In the genomic region with DNA sequence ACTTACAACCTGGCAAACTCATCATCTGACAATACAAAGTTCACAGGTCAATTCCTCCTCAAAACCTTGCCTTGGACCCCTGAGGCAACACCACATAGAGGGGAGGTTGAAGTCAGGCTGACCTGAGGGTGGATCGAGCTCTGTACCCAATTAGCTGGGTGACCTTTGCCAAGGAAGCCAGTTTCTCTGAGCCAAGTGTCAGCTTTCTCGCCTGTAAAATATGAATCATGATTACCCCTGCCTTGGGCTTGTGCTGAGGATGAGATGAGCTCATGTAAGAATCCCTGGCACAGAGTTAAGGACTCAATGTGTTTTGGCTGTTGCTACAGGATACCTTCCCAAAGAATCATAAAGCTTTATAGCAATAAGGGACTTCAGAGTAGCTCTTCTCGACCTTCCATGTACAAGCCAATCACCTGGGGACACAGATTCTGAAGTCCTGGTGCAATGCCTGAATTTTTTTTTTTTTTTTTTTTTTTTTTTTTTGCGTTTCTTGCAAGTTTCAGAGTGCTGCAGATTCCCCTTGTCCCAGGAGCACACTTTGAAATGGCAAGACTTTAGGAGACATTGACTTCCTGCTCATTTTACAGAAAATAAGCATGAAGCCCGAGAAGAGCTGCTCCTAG, we compare ENCODE assay signal across 12 cellular contexts. TPM values are rescaled to one million over a fixed set of nuclear protein-coding genes. Genes with fewer than 3 reads are reported as not detected.
DNase-seq lines count a peak whose midpoint lies in the region; ATAC-seq and TF ChIP-seq lines count a peak whose summit lies in the region.
"Had no signal": no experiment of that assay in that cellular context is flagged by ENCODE, and none has a peak within 500 bp of the region (broad histone marks: within the 10 kb centered on the region; RNA-seq: fewer than 3 reads in every experiment).

No MANE protein-coding gene starts in this region.

- no peaks in the 10 kb centered on the region for H3K79me2 ChIP-seq in hepatocyte

- H3K9me3 ChIP-seq in Panc1 (ENCODE audit: control insufficient read depth, insufficient read depth, low read depth, low read length) (no peaks in the 10 kb centered on the region), esophagus muscularis mucosa (no peaks in the 10 kb centered on the region), hepatocyte (ENCODE audit: low read depth) (no peaks in the 10 kb centered on the region)

- DNase-seq in GM03348 (ENCODE audit: low spot score) (peak; percentile 54), Panc1 (ENCODE audit: low read depth, low spot score) (no peak), esophagus muscularis mucosa (ENCODE audit: extremely low spot score) (no peak), posterior vena cava (ENCODE audit: low spot score) (peak; percentile 50), hepatocyte (ENCODE audit: low spot score) (no peak)
- no peak for DNase-seq in central memory CD4-positive, alpha-beta T cell
- DNase-seq: CD8-positive, alpha-beta memory T cell; cortex of kidney; NCI-H526 treated with DMSO at 0.1 percent for 48 hours had no signal

- intact Hi-C loops in Panc1 (cut with micrococcal nuclease; ENCODE audit: unreplicated experiment) (no loop called here), esophagus muscularis mucosa (cut with DNase I) (no loop called here), posterior vena cava (cut with DNase I) (no loop called here)

- no peak overlapping the region for H3K4me3 ChIP-seq in Panc1 (ENCODE audit: low read depth in 2 of 2, low read length in 2 of 2)
- H3K4me3 ChIP-seq in esophagus muscularis mucosa, result no peak overlapping the region
- no peak overlapping the region for H3K4me3 ChIP-seq in hepatocyte
- H3K4me3 ChIP-seq: smooth muscle cell had no signal

- H3K27ac ChIP-seq in Panc1 (ENCODE audit: low read length), result no peak overlapping the region
- peak overlapping the region; percentile 15 to 59 (median 36) for H3K27ac ChIP-seq in esophagus muscularis mucosa (replicated peaks in 1 of 4)
- no peak overlapping the region for H3K27ac ChIP-seq in hepatocyte

- TF ChIP-seq EP300 in esophagus muscularis mucosa (IDR thresholded peaks at IDR 0.05), result no peak

- H3K4me1 ChIP-seq in Panc1 (ENCODE audit: control insufficient read depth, insufficient read depth, low read length), result peaks cover 3% of the 10 kb centered on the region; the same call in 1 of the 2 replicates
- H3K4me1 ChIP-seq in esophagus muscularis mucosa, result peaks cover 0 to 25% (median 11%) of the 10 kb centered on the region in 4 donors
- no peaks in the 10 kb centered on the region for H3K4me1 ChIP-seq in hepatocyte (ENCODE audit: insufficient read depth)

- BruUV-seq in Panc1 (replicated peaks; lab: Mats Ljungman, UMichigan), result no TSS peak

- TF ChIP-seq POLR2A in esophagus muscularis mucosa (IDR thresholded peaks at IDR 0.05; ENCODE audit: low read depth), result no peak

- 30% methylated on average over 5 of the region's 5 CpGs for WGBS in esophagus muscularis mucosa
- 83% methylated on average over 5 of the region's 5 CpGs for WGBS in hepatocyte (ENCODE audit: low lambda C conversion rate, missing lambda C conversion rate)

- H3K9me2 ChIP-seq in hepatocyte (replicated peaks; ENCODE audit: insufficient read depth), result no peaks in the 10 kb centered on the region

- TF ChIP-seq CTCF in Panc1 (IDR thresholded peaks at IDR 0.05) (no peak), esophagus muscularis mucosa (IDR thresholded peaks at IDR 0.05) (no peak), hepatocyte (IDR thresholded peaks at IDR 0.05; ENCODE audit: poor library complexity) (no peak)

- H3K27me3 ChIP-seq in Panc1 (ENCODE audit: control insufficient read depth, insufficient read depth, low read length) (0 out of 2 replicates have a peak, but pooled peaks cover 2% of the 10 kb centered on the region), esophagus muscularis mucosa (no peaks in the 10 kb centered on the region), hepatocyte (no peaks in the 10 kb centered on the region)

- no peak overlapping the region for H2AFZ ChIP-seq in hepatocyte

- ATAC-seq in Panc1, result peak; percentile 76
- ATAC-seq in GM18867 (IDR thresholded peaks at IDR 0.05; ENCODE audit: unreplicated experiment), result no peak
- no peak for ATAC-seq in GM19324 (IDR thresholded peaks at IDR 0.05; ENCODE audit: low FRiP score, unreplicated experiment)

- CTCF ChIA-PET in Panc1 (lab: Charles Lee), result interaction anchor here (0.7 kb wide), 2 partner anchors 77 to 231 kb away, joined by 3 to 8 read pairs; no protein-coding TSS in a partner anchor

- POLR2A ChIA-PET in Panc1 (lab: Charles Lee), result interaction anchor here (0.7 kb wide), 1 partner anchor 30 kb away, joined by 3 read pairs; no protein-coding TSS in a partner anchor

- no peak overlapping the region for H3K4me2 ChIP-seq in hepatocyte
- H3K4me2 ChIP-seq: smooth muscle cell had no signal

- in situ Hi-C loops in Panc1 (cut with HindIII; ENCODE audit: low pct_unique_long_range_greater_than_20kb, low sequenced_read_pairs), result no loop called here

- H3K36me3 ChIP-seq in Panc1 (ENCODE audit: control insufficient read depth, insufficient read depth, low read length) (no peaks in the 10 kb centered on the region), esophagus muscularis mucosa (no peaks in the 10 kb centered on the region), hepatocyte (replicated peaks; ENCODE audit: insufficient read depth, low read depth) (no peaks in the 10 kb centered on the region)

- no peaks in the 10 kb centered on the region for H4K20me1 ChIP-seq in hepatocyte (ENCODE audit: insufficient read depth, poor library complexity, severe bottlenecking)

RNA-seq across cellular contexts. Expression of a gene that starts 43.5 kb away (rescaled TPM):
- total RNA-seq in Panc1 (2021; ENCODE audit: unreplicated experiment) (44.1 TPM), esophagus muscularis mucosa (10 to 100 TPM; 30.8 to 44.4 (median 33.3) TPM), posterior vena cava (10 to 100 TPM; 32.3 to 36.8 TPM), hepatocyte (35.0 and 37.5 TPM in 2 replicates)
- polyA plus RNA-seq in Panc1 (2012; ENCODE audit: insufficient read length), result 12.1 TPM
- 44.3 and 48.3 TPM in 2 replicates for polyA plus RNA-seq in hepatocyte

Comparison
In these comparisons a context has a peak if more than half of its experiments do, and no peak if none do; other contexts are left out.
1. DNase-seq: peak in GM03348 (single experiment) and posterior vena cava (single experiment); none in Panc1 (single experiment), esophagus muscularis mucosa (single experiment), central memory CD4-positive, alpha-beta T cell (single experiment) and hepatocyte (single experiment).
2. H3K27ac ChIP-seq: peak in esophagus muscularis mucosa (4 of 4); none in Panc1 (single experiment) and hepatocyte (single experiment).